In the genomic region with DNA sequence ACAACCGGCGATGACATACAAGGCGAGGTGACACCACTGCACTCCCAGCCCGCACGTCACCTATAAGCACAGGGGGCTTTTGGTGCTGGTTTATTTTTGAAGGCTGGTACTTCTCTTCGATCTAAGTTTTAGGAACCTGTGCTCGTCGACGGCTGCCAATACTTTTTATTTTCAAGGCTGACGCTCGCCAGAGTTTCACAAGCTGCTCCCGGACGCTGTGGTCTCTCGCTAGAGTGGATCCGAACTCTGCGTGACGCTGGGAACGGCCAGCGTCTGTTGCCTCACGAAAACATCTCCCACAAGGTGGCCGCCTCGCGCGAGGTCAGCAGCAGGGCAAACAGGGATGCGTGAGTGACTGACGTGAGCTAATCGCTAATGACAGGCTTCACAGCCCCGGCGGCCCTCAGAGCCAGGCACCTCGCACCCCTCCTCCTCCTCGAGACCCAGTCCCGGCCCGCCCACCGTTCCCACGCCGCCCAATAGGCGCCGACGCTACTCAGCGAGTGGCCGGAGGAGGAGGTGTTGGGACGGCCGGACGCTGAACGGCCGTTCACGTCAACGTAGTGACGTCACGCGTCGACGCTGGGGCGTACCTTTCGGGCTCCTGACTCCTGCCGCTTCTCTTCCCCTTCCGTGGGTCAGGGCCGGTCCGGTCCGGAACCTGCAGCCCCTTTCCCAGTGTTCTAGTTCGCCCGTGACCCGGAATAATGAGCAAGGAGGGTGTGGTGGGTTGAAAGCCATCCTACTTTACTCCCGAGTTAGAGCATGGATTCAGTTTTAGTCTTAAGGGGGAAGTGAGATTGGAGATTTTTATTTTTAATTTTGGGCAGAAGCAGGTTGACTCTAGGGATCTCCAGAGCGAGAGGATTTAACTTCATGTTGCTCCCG, we compare ENCODE assay signal across 8 cellular contexts. TPM values are rescaled to one million over a fixed set of nuclear protein-coding genes. Genes with fewer than 3 reads are reported as not detected.
DNase-seq lines count a peak whose midpoint lies in the region; ATAC-seq, FAIRE-seq and TF ChIP-seq lines count a peak whose summit lies in the region.

A gene (plus strand): TSS at position 621 of the 888 bp plus-strand sequence. CDS start 15,351 bp downstream, outside the sequence.

- H3K27me3 ChIP-seq in BE2C: no peaks in the 10 kb centered on the region

- ATAC-seq in HG03460 (IDR thresholded peaks at IDR 0.05; ENCODE audit: unreplicated experiment): peak; percentile 87

- peak within 1 kb of the TSS; percentile 88 for H3K4me3 ChIP-seq in BE2C (ENCODE audit: low read depth, low read length)

- no peaks in the 10 kb centered on the region; the same call in 1 of the 2 replicates for H3K4me1 ChIP-seq in BE2C

- no peaks in the 10 kb centered on the region for H3K36me3 ChIP-seq in BE2C

- no peak for TF ChIP-seq CTCF in BE2C (IDR thresholded peaks at IDR 0.05; ENCODE audit: low read depth, low read length)

- peak; percentile 62 for FAIRE-seq in colon (lab: Jason Lieb, UNC)

- DNase-seq in BE2C: peak; percentile 98
- DNase-seq in GM19240 (ENCODE audit: insufficient read length, low spot score): peak; percentile 70
- peak; percentile 93 to 99 for DNase-seq in NCI-H526 (lab: John Stamatoyannopoulos, UW)
- DNase-seq in activated CD4-positive, alpha-beta T cell treated with anti-CD3 and anti-CD28 coated beads for 48 hours: peak; percentile 93
- DNase-seq in kidney glomerular epithelial cell (lab: John Stamatoyannopoulos, UW): peak; percentile 95
- DNase-seq in stimulated activated CD4-positive, alpha-beta T cell treated with anti-CD3 and anti-CD28 coated beads, Interleukin-1b, Interleukin-23, amount 100 ng/mL, for 1 hour (ENCODE audit: low read depth in 2 of 2): peak; percentile 60 to 71

- H3K9me3 ChIP-seq in BE2C: no peaks in the 10 kb centered on the region

RNA-seq across cellular contexts. Expression of the gene that starts here (rescaled TPM):
- polyA plus RNA-seq in BE2C (2012; ENCODE audit: insufficient read depth, insufficient read length, low read depth): 28.5 TPM

Comparison
In these comparisons a context has a peak if more than half of its experiments do, and no peak if none do; other contexts are left out.
1. Peak in every context shown above with its lines: DNase-seq, ATAC-seq and H3K4me3 ChIP-seq.